ENCODE assay signal across 1 cellular context in genomic region chr5:149960272-149961185, GRCh38.
A peak's percentile ranks its signal among the peaks of the same experiment; 100 is the strongest.
TF ChIP-seq lines count a peak whose summit lies in the region.

TSS of gene SLC26A2 (plus strand) at chr5:149960758. CDS start at chr5:149977653, 16,895 bp downstream.

TF ChIP-seq in GM12878, 131 proteins besides CTCF, POLR2A, EP300 and RAD21 (continued from another document and continues in another):
- TF ChIP-seq CEBPZ (IDR thresholded peaks at IDR 0.05; ENCODE audit: low read depth, low read length) (peak; percentile 69), CHD4 (IDR thresholded peaks at IDR 0.05) (no peak), NRF1 (conservative IDR thresholded peaks at IDR 0.05; ENCODE audit: low read depth, low read length) (no peak), IKZF1 (conservative IDR thresholded peaks at IDR 0.05) (peak; percentile 71), MXI1 (IDR thresholded peaks at IDR 0.05; ENCODE audit: low read depth, low read length) (peak; percentile 62), NBN (IDR thresholded peaks at IDR 0.05) (peak; percentile 60), DPF2 (IDR thresholded peaks at IDR 0.05) (peak; percentile 100), BCL11A (IDR thresholded peaks at IDR 0.05; ENCODE audit: low read depth, low read length) (no peak), CBFB (IDR thresholded peaks at IDR 0.05; ENCODE audit: low read depth) (peak; percentile 56), RAD51 (IDR thresholded peaks at IDR 0.05) (peak; percentile 98), BRCA1 (IDR thresholded peaks at IDR 0.05; ENCODE audit: low read depth, low read length) (no peak), ETV6 (conservative IDR thresholded peaks at IDR 0.05 in 1 of 2, IDR thresholded peaks at IDR 0.05 in 1 of 2; ENCODE audit: borderline replicate concordance in 1 of 2, low read depth in 1 of 2) (no peak), STAT1 (conservative IDR thresholded peaks at IDR 0.05) (no peak), FOS (IDR thresholded peaks at IDR 0.05; ENCODE audit: borderline replicate concordance, extremely low read depth, insufficient read length) (peak; percentile 93), ZBED1 (IDR thresholded peaks at IDR 0.05; ENCODE audit: borderline replicate concordance) (no peak), RCOR1 (conservative IDR thresholded peaks at IDR 0.05; ENCODE audit: low read depth, low read length) (0 out of 2 replicates have a peak, but pooled peaks have one; percentile 85), EED (IDR thresholded peaks at IDR 0.05; ENCODE audit: low read depth) (no peak), ZSCAN29 (IDR thresholded peaks at IDR 0.05) (peak; percentile 91), MYB (IDR thresholded peaks at IDR 0.05; ENCODE audit: borderline replicate concordance, low read depth, low read length) (no peak), HSF1 (IDR thresholded peaks at IDR 0.05; ENCODE audit: low read depth, low read length) (no peak), PKNOX1 (IDR thresholded peaks at IDR 0.05) (peak; percentile 100), ASH2L (IDR thresholded peaks at IDR 0.05; ENCODE audit: borderline replicate concordance, low read depth) (no peak), TCF3 (IDR thresholded peaks at IDR 0.05; ENCODE audit: borderline replicate concordance, insufficient read depth, low read depth, low read length) (peak; percentile 63; the same call in 1 of the 2 replicates), SMC3 (IDR thresholded peaks at IDR 0.05; ENCODE audit: borderline replicate concordance, low read length) (no peak), ZNF217 (IDR thresholded peaks at IDR 0.05) (no peak), NFXL1 (IDR thresholded peaks at IDR 0.05; ENCODE audit: borderline replicate concordance) (no peak), MYC (IDR thresholded peaks at IDR 0.05; ENCODE audit: insufficient read depth, insufficient read length, insufficient replicate concordance, low read length, severe bottlenecking) (no peak), E2F8 (IDR thresholded peaks at IDR 0.05; ENCODE audit: low read depth, partially characterized antibody) (no peak), SRF (IDR thresholded peaks at IDR 0.05; ENCODE audit: low read depth in 2 of 2, low read length in 2 of 2) (0 out of 4 replicates have a peak, but pooled peaks of 1 of the 2 experiments have one; percentile 29), RUNX3 (IDR thresholded peaks at IDR 0.05; ENCODE audit: low read length) (peak; percentile 36; the same call in 1 of the 2 replicates), RBBP5 (conservative IDR thresholded peaks at IDR 0.05) (no peak), ZNF592 (IDR thresholded peaks at IDR 0.05) (no peak), SUPT20H (IDR thresholded peaks at IDR 0.05; ENCODE audit: borderline replicate concordance, control insufficient read depth, low read depth, low read length) (no peak), CREM (IDR thresholded peaks at IDR 0.05; ENCODE audit: low read depth) (peak; percentile 49; the same call in 1 of the 2 replicates), NR2C2 (IDR thresholded peaks at IDR 0.05; ENCODE audit: borderline replicate concordance, control insufficient read depth, insufficient read length, low read depth) (no peak), RELB (IDR thresholded peaks at IDR 0.05; ENCODE audit: low read depth) (no peak), EGR1 (IDR thresholded peaks at IDR 0.05; ENCODE audit: borderline replicate concordance in 1 of 2, low read depth in 2 of 2, low read length in 2 of 2) (peak in 1 of 2 experiments; percentile 54; a peak in 2 of 3 replicates), SIN3A (IDR thresholded peaks at IDR 0.05; ENCODE audit: low read depth, low read length) (no peak), E2F4 (IDR thresholded peaks at IDR 0.05; ENCODE audit: low read depth, low read length) (no peak), SREBF2 (IDR thresholded peaks at IDR 0.05; ENCODE audit: low read length) (no peak), PML (IDR thresholded peaks at IDR 0.05; ENCODE audit: low read length) (peak; percentile 79), HDAC2 (IDR thresholded peaks at IDR 0.05) (no peak), USF1 (IDR thresholded peaks at IDR 0.05; ENCODE audit: borderline replicate concordance, extremely low read length, insufficient read depth, low read depth, low read length) (peak; percentile 97), ATF2 (IDR thresholded peaks at IDR 0.05; ENCODE audit: low read length) (no peak)
